7 cellular contexts compared by ENCODE assay signal in genomic region chr3:151156618-151157216, GRCh38. TPM values are rescaled to one million over a fixed set of nuclear protein-coding genes. Genes with fewer than 3 reads are reported as not detected.
DNase-seq lines count a peak whose midpoint lies in the region; ATAC-seq, FAIRE-seq and TF ChIP-seq lines count a peak whose summit lies in the region.

No MANE protein-coding gene starts in this region.

- H3K4me3 ChIP-seq in bronchial epithelial cell (ENCODE audit: low read depth, low read length) = no peak overlapping the region
- H3K4me3 ChIP-seq in right lobe of liver = no peak overlapping the region

- H3K36me3 ChIP-seq in bronchial epithelial cell (ENCODE audit: control insufficient read depth, insufficient read depth, low read length) (no peaks in the 10 kb centered on the region), right lobe of liver (no peaks in the 10 kb centered on the region)

- intact Hi-C loops in right lobe of liver (cut with DNase I) = no loop called here

- H3K27ac ChIP-seq in right lobe of liver = no peak overlapping the region

- H3K9me3 ChIP-seq in right lobe of liver = no peaks in the 10 kb centered on the region

- FAIRE-seq in bronchial epithelial cell (lab: Jason Lieb, UNC) = no peak

- DNase-seq in EL (peak; percentile 59), HT-29 (ENCODE audit: low spot score) (peak; percentile 86), NOMO-1 treated with DMSO at 0.1 percent for 48 hours (lab: John Stamatoyannopoulos, UW; ENCODE audit: unreplicated experiment) (peak; percentile 80), bronchial epithelial cell (ENCODE audit: low read depth) (peak; percentile 76), right lobe of liver (no peak), ecto neural progenitor cell (ENCODE audit: low spot score) (no peak)

- ATAC-seq in GM21360 (IDR thresholded peaks at IDR 0.05; ENCODE audit: unreplicated experiment) = peak; percentile 75
- peak; percentile 88 to 92 (median 92) for ATAC-seq in right lobe of liver

- H3K4me1 ChIP-seq in right lobe of liver = no peaks in the 10 kb centered on the region

- peak; percentile 63 for TF ChIP-seq CTCF in bronchial epithelial cell (IDR thresholded peaks at IDR 0.05; ENCODE audit: insufficient read depth, low read length, severe bottlenecking)
- TF ChIP-seq CTCF in right lobe of liver (IDR thresholded peaks at IDR 0.05) = peak; percentile 56 to 68 (median 58)

- 33% methylated on average over 3 of the region's 3 CpGs for WGBS in right lobe of liver (ENCODE audit: insufficient coverage, low coverage, low lambda C conversion rate, missing lambda C conversion rate)

- H3K27me3 ChIP-seq in bronchial epithelial cell (ENCODE audit: control insufficient read depth, insufficient read depth, low read length) = no peaks in the 10 kb centered on the region
- H3K27me3 ChIP-seq in right lobe of liver = no peaks in the 10 kb centered on the region

- TF ChIP-seq POLR2A in right lobe of liver (IDR thresholded peaks at IDR 0.05) = no peak

RNA-seq across cellular contexts. Expression of gene GPR171, which starts 46.3 kb away (rescaled TPM):
- total RNA-seq in HT-29 (2014; rRNA removed; shearing (Covaris generic)) = not detected in 2 replicates
- total RNA-seq in bronchial epithelial cell (not detected in 2 replicates), right lobe of liver (under 1 TPM in 4 of 6 experiments, not detected in 2; 0.22 to 0.99 (median 0.27) TPM)

Comparison
In these comparisons a context has a peak if more than half of its experiments do, and no peak if none do; other contexts are left out.
1. DNase-seq: peak in EL (single experiment), HT-29 (single experiment), NOMO-1 treated with DMSO at 0.1 percent for 48 hours (single experiment) and bronchial epithelial cell (single experiment); none in right lobe of liver (0 of 3) and ecto neural progenitor cell (single experiment).